In genomic region chr13:20525601-20526544, GRCh38 we compare ENCODE assay signal across 8 cellular contexts. TPM values are rescaled to one million over a fixed set of nuclear protein-coding genes. Genes with fewer than 3 reads are reported as not detected.
DNase-seq lines count a peak whose midpoint lies in the region; ATAC-seq and TF ChIP-seq lines count a peak whose summit lies in the region.

Gene CRYL1, minus strand, starts transcription at chr13:20525857. Its CDS starts 63 bp downstream, at chr13:20525794.

- H3K36me3 ChIP-seq in mammary epithelial cell (ENCODE audit: insufficient read depth, low read length): no peaks in the 10 kb centered on the region
- H3K36me3 ChIP-seq in smooth muscle cell (ENCODE audit: low read depth): no peaks in the 10 kb centered on the region

- no peak within 1 kb of the TSS for H3K9ac ChIP-seq in mammary epithelial cell (ENCODE audit: insufficient read depth, low read length)
- peak within 1 kb of the TSS; percentile 17 for H3K9ac ChIP-seq in smooth muscle cell (ENCODE audit: low read depth)

- CTCF ChIA-PET in mammary epithelial cell (lab: Charles Lee; ENCODE audit: low non-redundant PET): no interaction called here

- in situ Hi-C loops in mammary epithelial cell (cut with MboI; ENCODE audit: low sequenced_read_pairs in 2 of 2): no loop called here

- BruUV-seq in mammary epithelial cell (replicated peaks; lab: Mats Ljungman, UMichigan): TSS peak; percentile 32

- H3K27me3 Mint-ChIP-seq in immature natural killer cell (ENCODE audit: low read depth in 3 of 3): peaks cover 0 to 10% (median 4%) of the 10 kb centered on the region in 3 donors

- no peaks in the 10 kb centered on the region for H3F3A ChIP-seq in smooth muscle cell (ENCODE audit: low read depth)

- peak; percentile 14 for DNase-seq in NCI-H2171 (lab: John Stamatoyannopoulos, UW)
- peak; percentile 68 for DNase-seq in mammary epithelial cell
- DNase-seq in immature natural killer cell: peak; percentile 64 to 68 (median 66)
- DNase-seq in smooth muscle cell (lab: John Stamatoyannopoulos, UW; ENCODE audit: unreplicated experiment): peak; percentile 17
- DNase-seq in cortex of kidney (lab: John Stamatoyannopoulos, UW): no peak

- H3K4me3 ChIP-seq in WI38 (ENCODE audit: low read depth, low read length) (peak within 1 kb of the TSS; percentile 76), mammary epithelial cell (replicated peaks in 1 of 3; ENCODE audit: insufficient read depth in 1 of 3, low read depth in 2 of 3, low read length in 3 of 3) (peak within 1 kb of the TSS; percentile 51 to 90 (median 69)), smooth muscle cell (peak within 1 kb of the TSS; percentile 89)

- H3K27me3 ChIP-seq in mammary epithelial cell (ENCODE audit: insufficient read depth, low read length): no peaks in the 10 kb centered on the region
- peaks cover 3% of the 10 kb centered on the region for H3K27me3 ChIP-seq in smooth muscle cell (ENCODE audit: low read depth)

- H3K4me1 Mint-ChIP-seq in immature natural killer cell: peaks cover 18 to 20% of the 10 kb centered on the region in 2 donors

- no peaks in the 10 kb centered on the region for H3K36me3 Mint-ChIP-seq in immature natural killer cell

- TF ChIP-seq CTCF in WI38 (IDR thresholded peaks at IDR 0.05; ENCODE audit: low read depth, low read length): no peak
- no peak for TF ChIP-seq CTCF in mammary epithelial cell (conservative IDR thresholded peaks at IDR 0.05 in 1 of 2, IDR thresholded peaks at IDR 0.05 in 1 of 2; ENCODE audit: extremely low read depth in 1 of 2, insufficient read depth in 1 of 2, low read depth in 1 of 2, low read length in 2 of 2)
- TF ChIP-seq CTCF in smooth muscle cell (IDR thresholded peaks at IDR 0.05; ENCODE audit: borderline replicate concordance, insufficient read depth, poor library complexity, severe bottlenecking): no peak

- no peaks in the 10 kb centered on the region for H3K9me3 Mint-ChIP-seq in immature natural killer cell

- H3K4me2 ChIP-seq in mammary epithelial cell (ENCODE audit: insufficient read depth, low read depth, low read length) (peak within 1 kb of the TSS; percentile 84), smooth muscle cell (peak within 1 kb of the TSS; percentile 95)

- H3K27ac Mint-ChIP-seq in immature natural killer cell: peak within 1 kb of the TSS; percentile 85 to 94 (median 92)

- H3K27ac ChIP-seq in mammary epithelial cell (ENCODE audit: insufficient read depth, low read depth, low read length) (peak within 1 kb of the TSS; percentile 21), smooth muscle cell (ENCODE audit: low read depth) (no peak within 1 kb of the TSS)

- H3K79me2 ChIP-seq in mammary epithelial cell (ENCODE audit: insufficient read depth, low read length): peaks cover 6% of the 10 kb centered on the region
- H3K79me2 ChIP-seq in smooth muscle cell (ENCODE audit: low read depth): no peaks in the 10 kb centered on the region

- WGBS in mammary epithelial cell (ENCODE audit: low coverage, missing lambda C conversion rate): 1% methylated on average over 21 of the region's 89 CpGs
- WGBS in smooth muscle cell (ENCODE audit: low lambda C conversion rate): under 1% methylated on average over 44 of the region's 89 CpGs

- H2AFZ ChIP-seq in mammary epithelial cell (ENCODE audit: low read depth, low read length) (peak within 1 kb of the TSS; percentile 98), smooth muscle cell (ENCODE audit: low read depth) (peak within 1 kb of the TSS; percentile 92)

- H4K20me1 ChIP-seq in mammary epithelial cell (ENCODE audit: insufficient read depth, low read length) (no peaks in the 10 kb centered on the region), smooth muscle cell (ENCODE audit: low read depth) (no peaks in the 10 kb centered on the region)

- H3K4me1 ChIP-seq in mammary epithelial cell (ENCODE audit: insufficient read depth, low read length) (peaks cover 13% of the 10 kb centered on the region), smooth muscle cell (ENCODE audit: low read depth) (peaks cover 5% of the 10 kb centered on the region)

- ATAC-seq in GM18519 (IDR thresholded peaks at IDR 0.05; ENCODE audit: low FRiP score, unreplicated experiment) (peak; percentile 39), HG02943 (IDR thresholded peaks at IDR 0.05; ENCODE audit: low read depth, unreplicated experiment) (peak; percentile 79)

- H3K4me3 Mint-ChIP-seq in immature natural killer cell: peak within 1 kb of the TSS; percentile 84 to 97 (median 92)

- H3K9me3 ChIP-seq in mammary epithelial cell (replicated peaks; ENCODE audit: insufficient read depth, low read length) (no peaks in the 10 kb centered on the region), smooth muscle cell (replicated peaks; ENCODE audit: low read depth) (no peaks in the 10 kb centered on the region)

- intact Hi-C loops in mammary epithelial cell (cut with micrococcal nuclease): loop anchor here (2.0 to 10.0 kb wide), 3 partner anchors 41 to 249 kb away; partner anchors contain the start of genes EEF1AKMT1, IFT88 and IL17D

- dilution Hi-C loops in mammary epithelial cell (cut with HindIII; ENCODE audit: low sequenced_read_pairs): no loop called here

RNA-seq across cellular contexts. Expression of gene CRYL1, which starts in this region (rescaled TPM):
- total RNA-seq in mammary epithelial cell: 10 to 100 TPM; 17.0 to 18.5 TPM
- 26.9 TPM for polyA plus RNA-seq in mammary epithelial cell
- polyA minus RNA-seq in mammary epithelial cell: 36.5 TPM
- polyA plus RNA-seq in immature natural killer cell: 10 to 100 TPM; 26.2 to 54.2 (median 30.1) TPM
- total RNA-seq in smooth muscle cell: 6.5 and 13.6 TPM in 2 replicates
- 7.2 and 12.4 TPM in 2 replicates for polyA plus RNA-seq in smooth muscle cell
